9 cellular contexts compared by ENCODE assay signal in the genomic region with DNA sequence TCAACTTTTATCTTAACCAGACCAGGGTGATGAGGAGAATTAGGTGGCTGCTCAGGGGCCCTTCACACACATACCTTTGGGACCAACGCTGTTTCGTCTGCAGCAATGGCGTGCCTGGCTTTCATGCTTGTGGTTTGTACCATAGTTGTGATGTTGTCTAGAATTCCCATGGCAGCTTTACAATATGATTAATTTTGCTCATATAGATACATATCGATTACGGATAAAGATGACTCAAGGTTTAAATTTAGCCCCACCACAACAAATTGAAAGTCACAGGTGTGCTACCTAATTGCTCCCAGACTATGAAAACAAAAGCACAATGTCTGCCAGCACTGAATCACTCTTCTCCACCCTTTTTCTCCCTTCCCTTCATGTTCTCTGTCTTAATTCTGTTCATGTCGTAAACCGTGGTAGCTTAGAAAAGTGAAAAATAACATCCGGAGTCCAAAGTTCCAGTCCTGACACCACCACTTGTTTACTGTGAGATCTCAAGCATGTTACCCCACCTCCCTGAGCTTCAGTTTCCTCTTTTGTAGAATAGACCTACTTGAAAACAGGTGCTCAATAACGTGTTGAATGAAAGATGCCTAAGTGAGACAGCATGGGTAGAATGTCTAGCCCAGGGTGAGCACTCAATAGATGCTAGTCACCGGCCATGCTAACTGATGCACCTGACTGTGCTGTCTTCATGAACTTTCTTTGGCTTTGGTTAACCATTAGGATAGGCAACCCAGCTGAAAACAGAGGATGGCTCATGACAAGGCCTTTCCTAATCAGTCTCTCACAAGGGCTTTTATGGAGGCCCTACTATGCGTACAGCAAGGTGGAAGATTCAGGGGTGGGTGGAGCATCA. TPM values are rescaled to one million over a fixed set of nuclear protein-coding genes. Genes with fewer than 3 reads are reported as not detected.
DNase-seq lines count a peak whose midpoint lies in the region; ATAC-seq and TF ChIP-seq lines count a peak whose summit lies in the region.
"Had no signal": no experiment of that assay in that cellular context is flagged by ENCODE, and none has a peak within 500 bp of the region (broad histone marks: within the 10 kb centered on the region; RNA-seq: fewer than 3 reads in every experiment).

No MANE protein-coding gene starts in this region.

- peaks cover 30% of the 10 kb centered on the region for H3K4me1 Mint-ChIP-seq in stimulated activated naive CD8-positive, alpha-beta T cell treated with anti-CD3 and anti-CD28 coated beads, Interleukin-15, Interleukin-2, amounts not matched to agents 100 ng/mL and 50 ng/mL, for 24 hours (ENCODE audit: low read depth)
- peaks cover 36% of the 10 kb centered on the region for H3K4me1 Mint-ChIP-seq in mesothelial cell of epicardium

- no peaks in the 10 kb centered on the region for H3K36me3 Mint-ChIP-seq in stimulated activated naive CD8-positive, alpha-beta T cell treated with anti-CD3 and anti-CD28 coated beads, Interleukin-15, Interleukin-2, amounts not matched to agents 100 ng/mL and 50 ng/mL, for 24 hours (ENCODE audit: low read depth)
- H3K36me3 Mint-ChIP-seq in mesothelial cell of epicardium = no peaks in the 10 kb centered on the region

- ATAC-seq in stimulated activated naive CD8-positive, alpha-beta T cell treated with anti-CD3 and anti-CD28 coated beads, Interleukin-15, Interleukin-2, amounts not matched to agents 100 U/mL and 50 U/mL, for 24 hours = no peak
- ATAC-seq in HG02852 (IDR thresholded peaks at IDR 0.05; ENCODE audit: unreplicated experiment) = peak; percentile 76

- peak overlapping the region; percentile 68 for H3K27ac Mint-ChIP-seq in stimulated activated naive CD8-positive, alpha-beta T cell treated with anti-CD3 and anti-CD28 coated beads, Interleukin-15, Interleukin-2, amounts not matched to agents 100 ng/mL and 50 ng/mL, for 24 hours
- H3K27ac Mint-ChIP-seq in mesothelial cell of epicardium = no peak overlapping the region
- H3K27ac Mint-ChIP-seq: activated T-cell treated with anti-CD3 and anti-CD28 coated beads, Interleukin-2, amount 50 U/mL, for 24 hours had no signal

- H3K9me3 Mint-ChIP-seq in stimulated activated naive CD8-positive, alpha-beta T cell treated with anti-CD3 and anti-CD28 coated beads, Interleukin-15, Interleukin-2, amounts not matched to agents 100 ng/mL and 50 ng/mL, for 24 hours = no peaks in the 10 kb centered on the region
- no peaks in the 10 kb centered on the region for H3K9me3 Mint-ChIP-seq in mesothelial cell of epicardium
- H3K9me3 Mint-ChIP-seq: activated T-cell treated with anti-CD3 and anti-CD28 coated beads, Interleukin-2, amount 50 U/mL, for 24 hours had no signal

- DNase-seq in stimulated activated naive CD8-positive, alpha-beta T cell treated with anti-CD3 and anti-CD28 coated beads, Interleukin-15, Interleukin-2, amounts not matched to agents 100 U/mL and 50 U/mL, for 24 hours = no peak
- DNase-seq in LHCN-M2 (ENCODE audit: low read depth) (peak; percentile 35), mesothelial cell of epicardium (ENCODE audit: low spot score in 2 of 2, unreplicated experiment in 2 of 2) (no peak), NCI-H2171 (lab: John Stamatoyannopoulos, UW) (no peak), pons (ENCODE audit: low spot score) (no peak)
- DNase-seq in activated effector memory CD4-positive, alpha-beta T cell treated with Interleukin-2 at 50 U/mL for 16 hours = no peak
- DNase-seq: activated T-cell treated with anti-CD3 and anti-CD28 coated beads, Interleukin-2, amount 50 U/mL, for 24 hours had no signal

- H3K27me3 Mint-ChIP-seq in stimulated activated naive CD8-positive, alpha-beta T cell treated with anti-CD3 and anti-CD28 coated beads, Interleukin-15, Interleukin-2, amounts not matched to agents 100 ng/mL and 50 ng/mL, for 24 hours = no peaks in the 10 kb centered on the region
- no peaks in the 10 kb centered on the region for H3K27me3 Mint-ChIP-seq in mesothelial cell of epicardium (ENCODE audit: low read depth)
- H3K27me3 Mint-ChIP-seq: activated T-cell treated with anti-CD3 and anti-CD28 coated beads, Interleukin-2, amount 50 U/mL, for 24 hours had no signal

- no peak overlapping the region for H3K4me3 Mint-ChIP-seq in stimulated activated naive CD8-positive, alpha-beta T cell treated with anti-CD3 and anti-CD28 coated beads, Interleukin-15, Interleukin-2, amounts not matched to agents 100 ng/mL and 50 ng/mL, for 24 hours
- no peak overlapping the region for H3K4me3 Mint-ChIP-seq in mesothelial cell of epicardium
- H3K4me3 Mint-ChIP-seq: activated T-cell treated with anti-CD3 and anti-CD28 coated beads, Interleukin-2, amount 50 U/mL, for 24 hours had no signal

- TF ChIP-seq CTCF in mesothelial cell of epicardium (IDR thresholded peaks at IDR 0.05; ENCODE audit: unreplicated experiment) = no peak

RNA-seq across cellular contexts. Expression of a gene that starts 22.1 kb away (rescaled TPM):
- total RNA-seq in LHCN-M2 (2014; rRNA removed) (63.7 and 79.8 TPM in 2 replicates), mesothelial cell of epicardium (242 to 245 TPM (median 245 TPM) in 3 replicates)
- 38.9 TPM for polyA plus RNA-seq in LHCN-M2 (2012)
